ENCODE assay signal across 1 cellular context in genomic region chr19:37905936-37906867, GRCh38.
TF ChIP-seq lines count a peak whose summit lies in the region.

Gene WDR87, minus strand, starts transcription at chr19:37906594. Its CDS starts 8,355 bp downstream, at chr19:37898239.

TF ChIP-seq in HepG2, 621 proteins besides CTCF, POLR2A, EP300 and RAD21 (continued from another document and continues in another):
- TF ChIP-seq ZBTB34 (CRISPR knock-in tag; IDR thresholded peaks at IDR 0.05) (no peak), NFKBIZ (CRISPR knock-in tag; IDR thresholded peaks at IDR 0.05) (no peak; the same call in 1 of the 2 replicates), MXD1 (CRISPR knock-in tag; IDR thresholded peaks at IDR 0.05) (peak; percentile 84; the same call in 1 of the 2 replicates), AKNA (CRISPR knock-in tag; IDR thresholded peaks at IDR 0.05; ENCODE audit: borderline replicate concordance) (no peak), PCBP1 (IDR thresholded peaks at IDR 0.05; ENCODE audit: borderline replicate concordance, low read depth, low read length) (no peak), ZNF772 (CRISPR knock-in tag; IDR thresholded peaks at IDR 0.05) (no peak), BCL6 (CRISPR knock-in tag; IDR thresholded peaks at IDR 0.05) (0 out of 2 replicates have a peak, but pooled peaks have one; percentile 31), NBN (conservative IDR thresholded peaks at IDR 0.05) (no peak), ZNF687 (CRISPR knock-in tag; IDR thresholded peaks at IDR 0.05) (peak; percentile 90), HES4 (CRISPR knock-in tag; IDR thresholded peaks at IDR 0.05; ENCODE audit: borderline replicate concordance) (no peak), NFIC (IDR thresholded peaks at IDR 0.05; ENCODE audit: low read length) (no peak), ZNF234 (CRISPR knock-in tag; conservative IDR thresholded peaks at IDR 0.05) (no peak), AKAP8 (CRISPR knock-in tag; IDR thresholded peaks at IDR 0.05) (no peak), MAF1 (CRISPR knock-in tag; IDR thresholded peaks at IDR 0.05; ENCODE audit: borderline replicate concordance) (0 out of 2 replicates have a peak, but pooled peaks have one; percentile 67), ZC3H4 (CRISPR knock-in tag; IDR thresholded peaks at IDR 0.05; ENCODE audit: borderline replicate concordance) (no peak), LCORL (IDR thresholded peaks at IDR 0.05) (no peak), LCORL (CRISPR knock-in tag; IDR thresholded peaks at IDR 0.05) (no peak), AHDC1 (CRISPR knock-in tag; IDR thresholded peaks at IDR 0.05; ENCODE audit: borderline replicate concordance) (0 out of 2 replicates have a peak, but pooled peaks have one; percentile 44), KIAA2018 (CRISPR knock-in tag; IDR thresholded peaks at IDR 0.05; ENCODE audit: borderline replicate concordance) (peak; percentile 52; the same call in 1 of the 2 replicates), ZNF557 (CRISPR knock-in tag; IDR thresholded peaks at IDR 0.05) (no peak), SIX1 (CRISPR knock-in tag; IDR thresholded peaks at IDR 0.05; ENCODE audit: borderline replicate concordance) (no peak), KDM2A (CRISPR knock-in tag; IDR thresholded peaks at IDR 0.05; ENCODE audit: borderline replicate concordance, low read depth) (0 out of 2 replicates have a peak, but pooled peaks have one; percentile 36), CENPBD1 (CRISPR knock-in tag; IDR thresholded peaks at IDR 0.05; ENCODE audit: borderline replicate concordance, low read depth) (no peak), FOXO1 (CRISPR knock-in tag; IDR thresholded peaks at IDR 0.05) (no peak), RARG (CRISPR knock-in tag; IDR thresholded peaks at IDR 0.05; ENCODE audit: low read depth) (no peak), ZNF878 (CRISPR knock-in tag; IDR thresholded peaks at IDR 0.05) (no peak), ZNF124 (CRISPR knock-in tag; IDR thresholded peaks at IDR 0.05) (no peak)
